In the genomic region with DNA sequence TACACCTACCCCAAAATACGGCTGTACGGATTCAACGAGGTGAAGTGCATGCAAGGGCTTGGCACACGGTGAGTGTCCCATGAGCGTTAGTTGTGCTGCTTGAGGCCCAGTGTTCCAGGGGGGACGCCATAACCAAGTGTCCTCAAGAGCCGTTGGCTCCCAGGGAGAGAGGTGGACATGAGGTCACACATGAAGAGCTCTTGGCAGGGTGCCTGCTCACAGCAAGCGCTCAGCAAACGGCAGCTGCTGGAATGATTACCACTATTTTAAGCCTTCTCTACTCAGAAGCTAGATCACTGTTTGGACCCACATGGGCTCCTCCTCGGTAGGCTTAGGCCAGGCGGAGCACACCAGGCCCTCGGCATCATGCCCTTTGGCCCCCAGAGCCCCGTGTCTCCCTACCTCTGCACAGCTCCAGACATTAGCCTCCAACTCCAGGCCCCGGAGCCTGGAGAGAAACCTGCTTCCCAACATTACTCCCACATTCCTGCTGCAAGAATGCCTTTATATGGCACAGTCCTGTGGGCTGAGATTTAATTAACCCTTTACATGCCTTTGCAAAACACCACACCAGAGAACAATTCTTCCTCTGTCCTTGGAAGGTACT, we compare ENCODE assay signal across 8 cellular contexts.
DNase-seq lines count a peak whose midpoint lies in the region; ATAC-seq and TF ChIP-seq lines count a peak whose summit lies in the region.

No MANE protein-coding gene starts in this region.

- H3K27ac ChIP-seq in left lung (no peak overlapping the region), aorta (ENCODE audit: low read depth in 1 of 2, low read length in 2 of 2) (peak overlapping the region in 1 of 2 donors; percentile 38)

- 18% methylated on average over 14 of the region's 14 CpGs for WGBS in aorta, 2 donors

- ATAC-seq in left lung (peak; percentile 78), aorta (ENCODE audit: low FRiP score) (peak; percentile 41), GM18519 (IDR thresholded peaks at IDR 0.05; ENCODE audit: low FRiP score, unreplicated experiment) (no peak), HG02938 (IDR thresholded peaks at IDR 0.05; ENCODE audit: unreplicated experiment) (no peak)

- H3K27me3 ChIP-seq in left lung (no peaks in the 10 kb centered on the region), aorta (ENCODE audit: control insufficient read depth in 1 of 2, insufficient read depth in 2 of 2, low read length in 1 of 2) (no peaks in the 10 kb centered on the region)

- no peak for TF ChIP-seq CTCF in left lung (IDR thresholded peaks at IDR 0.05)

- H3K4me1 ChIP-seq in left lung (peaks cover 10 to 26% of the 10 kb centered on the region in 2 donors), aorta (ENCODE audit: control insufficient read depth in 1 of 2, insufficient read depth in 2 of 2, low read length in 2 of 2) (peaks cover 0 to 6% of the 10 kb centered on the region in 2 donors)

- no peaks in the 10 kb centered on the region for H3K9me3 ChIP-seq in left lung
- no peaks in the 10 kb centered on the region for H3K9me3 ChIP-seq in aorta (ENCODE audit: control insufficient read depth, low read length)

- intact Hi-C loops in left lung (cut with DNase I) (no loop called here), aorta (cut with DNase I) (no loop called here)

- H3K36me3 ChIP-seq in left lung (no peaks in the 10 kb centered on the region), aorta (ENCODE audit: control insufficient read depth in 1 of 2, insufficient read depth in 2 of 2, low read length in 1 of 2) (no peaks in the 10 kb centered on the region)

- peak; percentile 69 for DNase-seq in AG08396 (ENCODE audit: low spot score)
- peak; percentile 40 for DNase-seq in NCI-H1092 (lab: John Stamatoyannopoulos, UW)
- DNase-seq in T47D (ENCODE audit: low read depth in 1 of 2, low spot score in 1 of 2), result peak; percentile 49 to 95
- peak; percentile 79 for DNase-seq in left lung
- DNase-seq in aorta, result peak; percentile 81 to 92
- DNase-seq in activated CD4-positive, CD25-positive, alpha-beta regulatory T cell (lab: John Stamatoyannopoulos, UW), result no peak

- H3K4me3 ChIP-seq in left lung, result no peak overlapping the region
- no peak overlapping the region for H3K4me3 ChIP-seq in aorta (ENCODE audit: low read length in 2 of 2)

- in situ Hi-C loops in T47D (cut with HindIII; ENCODE audit: low pct_unique_long_range_greater_than_20kb, low sequenced_read_pairs), result no loop called here

Comparison
In these comparisons a context has a peak if more than half of its experiments do, and no peak if none do; other contexts are left out.
1. DNase-seq: peak in AG08396 (single experiment), NCI-H1092 (single experiment), T47D (2 of 2), left lung (2 of 2) and aorta (2 of 2); none in activated CD4-positive, CD25-positive, alpha-beta regulatory T cell (0 of 4).
2. ATAC-seq: peak in left lung (single experiment) and aorta (single experiment); none in GM18519 (single experiment) and HG02938 (single experiment).